In genomic region chr19:53792721-53793433, GRCh38 we compare ENCODE assay signal across 8 cellular contexts. TPM values are rescaled to one million over a fixed set of nuclear protein-coding genes. Genes with fewer than 3 reads are reported as not detected.
DNase-seq lines count a peak whose midpoint lies in the region; ATAC-seq and TF ChIP-seq lines count a peak whose summit lies in the region.

No MANE protein-coding gene starts in this region.

- TF ChIP-seq CTCF in GM10266 (IDR thresholded peaks at IDR 0.05; ENCODE audit: control insufficient read depth, insufficient read depth, low read depth, missing control alignments): peak; percentile 83

- ATAC-seq in HG03097 (IDR thresholded peaks at IDR 0.05; ENCODE audit: low FRiP score, unreplicated experiment): peak; percentile 61
- ATAC-seq in left lobe of liver: peak; percentile 100
- ATAC-seq in GM21367 (IDR thresholded peaks at IDR 0.05; ENCODE audit: unreplicated experiment): no peak

- peak; percentile 81 for DNase-seq in GM10266 (ENCODE audit: extremely low spot score)
- peak; percentile 86 for DNase-seq in NCI-H526 treated with DMSO at 0.1 percent for 48 hours (lab: John Stamatoyannopoulos, UW)
- DNase-seq in activated CD4-positive, alpha-beta T cell treated with anti-CD3 and anti-CD28 coated beads for 24 hours (ENCODE audit: low read depth in 2 of 2): peak; percentile 56 to 59
- DNase-seq in cerebellum (ENCODE audit: low spot score): peak; percentile 82
- peak; percentile 88 for DNase-seq in left lobe of liver (ENCODE audit: low spot score)
- peak; percentile 72 for DNase-seq in stimulated activated CD4-positive, alpha-beta T cell treated with anti-CD3 and anti-CD28 coated beads, Interleukin-4, amount 100 ng/mL, for 1 hour

RNA-seq across cellular contexts. Expression of gene NLRP12, which starts 31.2 kb away (rescaled TPM):
- total RNA-seq in cerebellum: 0.27 TPM
- 0.28 TPM for total RNA-seq in left lobe of liver
